In the genomic region with DNA sequence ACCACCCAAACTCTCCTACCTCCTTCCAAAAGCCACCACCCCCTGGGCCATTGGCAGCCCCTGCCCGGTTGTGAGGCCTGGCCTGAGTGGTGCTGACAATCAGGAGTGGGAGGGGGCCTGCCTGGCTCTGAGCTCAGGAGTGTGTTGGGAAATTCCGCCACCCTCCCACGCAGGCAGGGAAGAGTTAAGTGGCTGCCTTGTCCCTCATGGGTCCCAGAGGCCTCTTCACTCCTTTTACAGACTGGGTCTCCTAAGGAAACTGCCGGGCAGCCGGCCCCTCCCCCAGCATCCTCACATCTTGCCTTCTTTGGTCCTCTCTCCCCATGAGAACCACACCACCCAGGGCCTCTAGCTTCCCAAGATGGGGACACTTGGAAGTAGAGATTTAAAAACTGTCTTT, we compare ENCODE assay signal across 13 cellular contexts. TPM values are rescaled to one million over a fixed set of nuclear protein-coding genes. Genes with fewer than 3 reads are reported as not detected.
DNase-seq lines count a peak whose midpoint lies in the region; ATAC-seq and TF ChIP-seq lines count a peak whose summit lies in the region.
"Had no signal": no experiment of that assay in that cellular context is flagged by ENCODE, and none has a peak within 500 bp of the region (broad histone marks: within the 10 kb centered on the region; RNA-seq: fewer than 3 reads in every experiment).

No MANE protein-coding gene starts in this region.

- intact Hi-C loops in colonic mucosa (cut with DNase I): no loop called here

- H3K27me3 ChIP-seq in HUES64 (ENCODE audit: insufficient read depth, low read length): no peaks in the 10 kb centered on the region
- H3K27me3 ChIP-seq in colonic mucosa: no peaks in the 10 kb centered on the region
- no peaks in the 10 kb centered on the region for H3K27me3 ChIP-seq in mucosa of rectum (ENCODE audit: control insufficient read depth in 2 of 2, insufficient read depth in 2 of 2, low read length in 2 of 2)
- H3K27me3 ChIP-seq in tibial nerve: no peaks in the 10 kb centered on the region

- H3K4me1 ChIP-seq in HUES64 (ENCODE audit: insufficient read depth, low read length) (peaks cover 12% of the 10 kb centered on the region), colonic mucosa (peaks cover 53% of the 10 kb centered on the region), mucosa of rectum (ENCODE audit: control insufficient read depth in 2 of 2, insufficient read depth in 2 of 2, low read length in 2 of 2) (peaks cover 61 to 86% of the 10 kb centered on the region in 2 donors), tibial nerve (peaks cover 0 to 36% (median 17%) of the 10 kb centered on the region in 4 donors)

- ATAC-seq in GM21360 (IDR thresholded peaks at IDR 0.05; ENCODE audit: unreplicated experiment) (no peak), HG02870 (IDR thresholded peaks at IDR 0.05; ENCODE audit: unreplicated experiment) (no peak), HG03565 (IDR thresholded peaks at IDR 0.05; ENCODE audit: unreplicated experiment) (no peak)
- ATAC-seq: CD8-positive, alpha-beta T cell had no signal

- TF ChIP-seq CTCF in colonic mucosa (IDR thresholded peaks at IDR 0.05): no peak
- TF ChIP-seq CTCF in tibial nerve (IDR thresholded peaks at IDR 0.05): no peak

- H3K36me3 ChIP-seq in HUES64 (ENCODE audit: insufficient read depth, low read length) (no peaks in the 10 kb centered on the region), colonic mucosa (no peaks in the 10 kb centered on the region), mucosa of rectum (ENCODE audit: control insufficient read depth in 2 of 2, insufficient read depth in 2 of 2, low read length in 2 of 2) (peaks cover 3 to 6% of the 10 kb centered on the region in 2 donors), tibial nerve (peaks cover 0 to 5% (median 0%) of the 10 kb centered on the region in 3 donors)

- no peak overlapping the region for H3K4me3 ChIP-seq in HUES64 (ENCODE audit: low read length)
- H3K4me3 ChIP-seq in colonic mucosa: no peak overlapping the region
- H3K4me3 ChIP-seq in mucosa of rectum (ENCODE audit: low read length in 2 of 2): no peak overlapping the region
- H3K4me3 ChIP-seq in tibial nerve: no peak overlapping the region

- TF ChIP-seq POLR2A in tibial nerve (IDR thresholded peaks at IDR 0.05): no peak

- no peaks in the 10 kb centered on the region for H3K9me3 ChIP-seq in HUES64 (ENCODE audit: insufficient read depth, low read depth, low read length)
- H3K9me3 ChIP-seq in colonic mucosa: no peaks in the 10 kb centered on the region
- H3K9me3 ChIP-seq in mucosa of rectum (ENCODE audit: control insufficient read depth in 2 of 2, low read length in 2 of 2): peaks cover 0 to 6% of the 10 kb centered on the region in 2 donors
- peaks cover 0 to 6% (median 0%) of the 10 kb centered on the region in 4 donors for H3K9me3 ChIP-seq in tibial nerve

- H3K27ac ChIP-seq in HUES64 (ENCODE audit: low read depth, low read length) (no peak overlapping the region), colonic mucosa (peak overlapping the region; percentile 82), mucosa of rectum (ENCODE audit: low read depth in 2 of 2, low read length in 2 of 2) (peak overlapping the region; percentile 88 to 94), tibial nerve (peak overlapping the region in 3 of 4 donors; percentile 1 to 64 (median 64))

- DNase-seq in colonic mucosa: no peak
- no peak for DNase-seq in tibial nerve (ENCODE audit: low spot score in 2 of 2)
- DNase-seq: activated CD4-positive, alpha-beta T cell treated with anti-CD3 and anti-CD28 coated beads, Interleukin-2, amount 10 ng/mL, durations not matched to agents 7 days and 5 days; activated gamma-delta T cell; caudate nucleus; CD8-positive, alpha-beta T cell; islet precursor cell; stimulated activated CD4-positive, alpha-beta T cell treated with anti-CD3 and anti-CD28 coated beads, Interleukin-1b, Interleukin-23, amount 100 ng/mL, for 48 hours had no signal

- peak overlapping the region; percentile 35; the same call in 1 of the 2 replicates for H3K9ac ChIP-seq in HUES64 (ENCODE audit: low read depth, low read length)
- H3K9ac ChIP-seq in colonic mucosa (ENCODE audit: low read depth in 2 of 2, low read length in 2 of 2): peak overlapping the region; percentile 52 to 85
- peak overlapping the region; percentile 43 to 77 for H3K9ac ChIP-seq in mucosa of rectum (ENCODE audit: low read depth in 1 of 2, low read length in 2 of 2)

- 51% methylated on average over 5 of the region's 5 CpGs for WGBS in HUES64
- WGBS in tibial nerve, 2 donors: 4 to 42% methylated on average over 3 to 5 of the region's 5 CpGs

- no peak for TF ChIP-seq EP300 in tibial nerve (IDR thresholded peaks at IDR 0.05)

RNA-seq across cellular contexts. Expression of gene PPARGC1B, which starts 47.3 kb away (rescaled TPM):
- 3.6 TPM for polyA plus RNA-seq in HUES64 (2013, experiment 1 of 2)
- polyA plus RNA-seq in HUES64 (2013, experiment 2 of 2): 3.0 TPM
- total RNA-seq in colonic mucosa (10 to 100 TPM; 13.9 to 41.8 TPM), tibial nerve (1 to 10 TPM; 1.7 to 7.2 (median 3.3) TPM)
